ENCODE assay signal across 8 cellular contexts in genomic region chr11:88886796-88887195, GRCh38.
A peak's percentile ranks its signal among the peaks of the same experiment; 100 is the strongest.
DNase-seq lines count a peak whose midpoint lies in the region; ATAC-seq and TF ChIP-seq lines count a peak whose summit lies in the region.

No MANE protein-coding gene starts in this region.

- H3K27me3 ChIP-seq in left lung = no peaks in the 10 kb centered on the region

- H3K9me3 ChIP-seq in left lung = peaks cover 0 to 51% of the 10 kb centered on the region in 2 donors

- no peaks in the 10 kb centered on the region for H3K36me3 ChIP-seq in left lung

- TF ChIP-seq CTCF in AG10803 (conservative IDR thresholded peaks at IDR 0.05; ENCODE audit: low read length) (peak; percentile 56), GM12865 (IDR thresholded peaks at IDR 0.05; ENCODE audit: insufficient read depth, low read depth, low read length, missing control alignments) (peak; percentile 62), RWPE1 (conservative IDR thresholded peaks at IDR 0.05; ENCODE audit: low read depth) (peak; percentile 22; the same call in 1 of the 2 replicates), left lung (IDR thresholded peaks at IDR 0.05) (no peak)

- H3K4me3 ChIP-seq in AG10803 (ENCODE audit: low read length) (no peak overlapping the region), GM12865 (ENCODE audit: low read depth, low read length) (no peak overlapping the region), left lung (no peak overlapping the region)

- CTCF ChIA-PET in RWPE1 (lab: Yijun Ruan, JAX) = interaction anchor here (1.1 kb wide), 1 partner anchor 1161 kb away, joined by 3 read pairs; no protein-coding TSS in a partner anchor

- peak; percentile 54 for ATAC-seq in HG03095 (IDR thresholded peaks at IDR 0.05; ENCODE audit: unreplicated experiment)
- ATAC-seq in GM19463 (IDR thresholded peaks at IDR 0.05; ENCODE audit: unreplicated experiment) = no peak
- no peak for ATAC-seq in left lung

- H3K4me1 ChIP-seq in left lung = no peaks in the 10 kb centered on the region

- no peak overlapping the region for H3K27ac ChIP-seq in RWPE1
- H3K27ac ChIP-seq in left lung = no peak overlapping the region

- intact Hi-C loops in left lung (cut with DNase I) = no loop called here

- DNase-seq in AG10803 (ENCODE audit: low read depth) (peak; percentile 41), GM12865 (ENCODE audit: low read depth) (peak; percentile 67), RWPE1 (ENCODE audit: low spot score) (peak; percentile 8), dermis blood vessel endothelial cell (peak; percentile 76), left lung (no peak)
- peak; percentile 36 for DNase-seq in stimulated activated CD4-positive, alpha-beta T cell treated with anti-CD3 and anti-CD28 coated beads, Interleukin-4, amount 100 ng/mL, for 24 hours

- POLR2A ChIA-PET in RWPE1 (lab: Yijun Ruan, JAX; ENCODE audit: low non-redundant PET) = no interaction called here

Comparison
In these comparisons a context has a peak if more than half of its experiments do, and no peak if none do; other contexts are left out.
1. DNase-seq: peak in AG10803 (single experiment), GM12865 (single experiment), RWPE1 (single experiment), dermis blood vessel endothelial cell (single experiment) and stimulated activated CD4-positive, alpha-beta T cell treated with anti-CD3 and anti-CD28 coated beads, Interleukin-4, amount 100 ng/mL, for 24 hours (single experiment); none in left lung (0 of 2).
2. CTCF ChIP-seq: peak in AG10803 (single experiment), GM12865 (single experiment) and RWPE1 (single experiment); none in left lung (0 of 2).